ENCODE assay signal across 14 cellular contexts in genomic region chr13:100108913-100109507, GRCh38. TPM values are rescaled to one million over a fixed set of nuclear protein-coding genes. Genes with fewer than 3 reads are reported as not detected.
A peak's percentile ranks its signal among the peaks of the same experiment; 100 is the strongest.
DNase-seq lines count a peak whose midpoint lies in the region; ATAC-seq and TF ChIP-seq lines count a peak whose summit lies in the region.
"Had no signal": no experiment of that assay in that cellular context is flagged by ENCODE, and none has a peak within 500 bp of the region (broad histone marks: within the 10 kb centered on the region; RNA-seq: fewer than 3 reads in every experiment).

No MANE protein-coding gene starts in this region.

- no peaks in the 10 kb centered on the region for H3K9me3 Mint-ChIP-seq in type B pancreatic cell
- H3K9me3 Mint-ChIP-seq: CD8-positive, alpha-beta T cell had no signal

- H2AFZ ChIP-seq in OCI-LY7 (ENCODE audit: low read length) = no peak overlapping the region

- no peaks in the 10 kb centered on the region for H4K20me1 ChIP-seq in OCI-LY7 (ENCODE audit: insufficient read depth, low read length)

- H3K36me3 Mint-ChIP-seq in type B pancreatic cell = peaks cover 11% of the 10 kb centered on the region

- no TSS peak for BruUV-seq in OCI-LY7 (replicated peaks; lab: Mats Ljungman, UMichigan)

- H3K4me3 Mint-ChIP-seq in type B pancreatic cell = no peak overlapping the region
- H3K4me3 Mint-ChIP-seq: CD8-positive, alpha-beta T cell had no signal

- no peak overlapping the region for H3K4me2 ChIP-seq in OCI-LY7 (ENCODE audit: low read length)

- no peak overlapping the region for H3K27ac Mint-ChIP-seq in type B pancreatic cell
- H3K27ac Mint-ChIP-seq: CD8-positive, alpha-beta T cell had no signal

- no peaks in the 10 kb centered on the region for H3K27me3 Mint-ChIP-seq in type B pancreatic cell

- CTCF ChIA-PET in OCI-LY7 (lab: Charles Lee; ENCODE audit: unreplicated experiment) = no interaction called here

- H3K9me3 ChIP-seq in upper lobe of right lung = no peaks in the 10 kb centered on the region
- no peaks in the 10 kb centered on the region for H3K9me3 ChIP-seq in OCI-LY7 (ENCODE audit: low read length)
- H3K9me3 ChIP-seq: transverse colon had no signal

- peaks cover 7% of the 10 kb centered on the region for H3K4me1 Mint-ChIP-seq in type B pancreatic cell (ENCODE audit: unreplicated experiment)

- H3K4me3 ChIP-seq in upper lobe of right lung = no peak overlapping the region
- no peak overlapping the region for H3K4me3 ChIP-seq in OCI-LY7 (ENCODE audit: low read depth, low read length, poor library complexity, severe bottlenecking)
- H3K4me3 ChIP-seq: transverse colon had no signal

- no peaks in the 10 kb centered on the region for H3K79me2 ChIP-seq in OCI-LY7 (ENCODE audit: insufficient read depth, low read depth, low read length)

- TF ChIP-seq CTCF in upper lobe of right lung (IDR thresholded peaks at IDR 0.05) = no peak
- TF ChIP-seq CTCF in type B pancreatic cell (conservative IDR thresholded peaks at IDR 0.05) = no peak
- TF ChIP-seq CTCF in OCI-LY7 (conservative IDR thresholded peaks at IDR 0.05; ENCODE audit: low read length) = no peak

- peaks cover 13% of the 10 kb centered on the region for H3K36me3 ChIP-seq in upper lobe of right lung
- no peaks in the 10 kb centered on the region for H3K36me3 ChIP-seq in OCI-LY7 (ENCODE audit: insufficient read depth, low read length)

- peak; percentile 41 for ATAC-seq in GM18519 (IDR thresholded peaks at IDR 0.05; ENCODE audit: low FRiP score, unreplicated experiment)
- peak; percentile 71 for ATAC-seq in GM21528 (IDR thresholded peaks at IDR 0.05; ENCODE audit: low FRiP score, unreplicated experiment)
- ATAC-seq in HG03196 (IDR thresholded peaks at IDR 0.05; ENCODE audit: unreplicated experiment) = peak; percentile 56
- ATAC-seq in upper lobe of right lung = no peak
- ATAC-seq: CD8-positive, alpha-beta T cell; Panc1; sciatic nerve had no signal

- DNase-seq in germinal center (ENCODE audit: low spot score) = peak; percentile 14
- no peak for DNase-seq in upper lobe of right lung
- DNase-seq in type B pancreatic cell (ENCODE audit: extremely low spot score, unreplicated experiment) = no peak
- no peak for DNase-seq in HUDEP-2 (lab: John Stamatoyannopoulos, UW; ENCODE audit: unreplicated experiment in 76 of 76)
- DNase-seq in OCI-LY7 (ENCODE audit: low spot score) = no peak
- DNase-seq: CD8-positive, alpha-beta T cell; hypothalamus; NCI-H2081 treated with DMSO at 0.1 percent for 48 hours; transverse colon had no signal

- H3K27me3 ChIP-seq in upper lobe of right lung = no peaks in the 10 kb centered on the region
- H3K27me3 ChIP-seq: transverse colon had no signal

- H3K4me1 ChIP-seq in upper lobe of right lung (peaks cover 5% of the 10 kb centered on the region), OCI-LY7 (ENCODE audit: insufficient read depth, low read length, poor library complexity, severe bottlenecking) (peaks cover 7% of the 10 kb centered on the region)

- H3K27ac ChIP-seq in upper lobe of right lung = no peak overlapping the region
- no peak overlapping the region for H3K27ac ChIP-seq in OCI-LY7 (ENCODE audit: low read depth, low read length, poor library complexity, severe bottlenecking)
- H3K27ac ChIP-seq: transverse colon had no signal

- POLR2A ChIA-PET in OCI-LY7 (lab: Charles Lee) = no interaction called here

- intact Hi-C loops in upper lobe of right lung (cut with DNase I) (no loop called here), OCI-LY7 (cut with micrococcal nuclease; ENCODE audit: unreplicated experiment) (no loop called here)

- H3K9me2 ChIP-seq in OCI-LY7 (ENCODE audit: insufficient read depth, low read length) = no peaks in the 10 kb centered on the region

RNA-seq across cellular contexts. Expression of gene PCCA, which starts 20.1 kb away (rescaled TPM):
- total RNA-seq in upper lobe of right lung = 34.7 TPM
- total RNA-seq in type B pancreatic cell (ENCODE audit: low replicate concordance) = 21.1 and 46.8 TPM in 2 replicates
- total RNA-seq in OCI-LY7 (2014; rRNA removed; shearing (Covaris generic)) = 4.4 and 7.2 TPM in 2 replicates
- 2.7 and 5.6 TPM in 2 replicates for total RNA-seq in OCI-LY7 (2022)
